ENCODE assay signal across 8 cellular contexts in genomic region chr1:228084325-228084724, GRCh38. TPM values are rescaled to one million over a fixed set of nuclear protein-coding genes. Genes with fewer than 3 reads are reported as not detected.
DNase-seq lines count a peak whose midpoint lies in the region; ATAC-seq and TF ChIP-seq lines count a peak whose summit lies in the region.

No MANE protein-coding gene starts in this region.

- H3K27me3 ChIP-seq in H7 (ENCODE audit: control insufficient read depth, insufficient read depth, low read length), result peaks cover 3% of the 10 kb centered on the region
- H3K27me3 ChIP-seq in ovary, result no peaks in the 10 kb centered on the region

- TF ChIP-seq EP300 in ovary (IDR thresholded peaks at IDR 0.05), result no peak

- no peak for TF ChIP-seq POLR2A in ovary (IDR thresholded peaks at IDR 0.05)

- H3K36me3 ChIP-seq in H7 (replicated peaks; ENCODE audit: control insufficient read depth, insufficient read depth, low read length), result no peaks in the 10 kb centered on the region; the same call in none of the 2 replicates
- peaks cover 44% of the 10 kb centered on the region for H3K36me3 ChIP-seq in SK-N-MC (ENCODE audit: insufficient read depth, low read length)
- no peaks in the 10 kb centered on the region for H3K36me3 ChIP-seq in ovary

- peak overlapping the region; percentile 99 for H3K9ac ChIP-seq in SK-N-MC (ENCODE audit: insufficient read length)

- H3K4me3 ChIP-seq in H7 (ENCODE audit: insufficient read depth, low read depth, low read length) (peak overlapping the region; percentile 100), SK-N-MC (peak overlapping the region; percentile 93), ovary (peak overlapping the region; percentile 99)

- no peaks in the 10 kb centered on the region for H3K9me3 ChIP-seq in SK-N-MC (ENCODE audit: low read depth, low read length)
- H3K9me3 ChIP-seq in ovary, result no peaks in the 10 kb centered on the region

- TF ChIP-seq CTCF in ovary (IDR thresholded peaks at IDR 0.05), result no peak

- H3K27ac ChIP-seq in SK-N-MC, result no peak overlapping the region
- no peak overlapping the region for H3K27ac ChIP-seq in ovary

- DNase-seq in H7 (no peak), SK-N-MC (ENCODE audit: low read depth, low spot score) (no peak), ovary (peak in 1 of 5 donors; percentile 7), COR-L47 (lab: John Stamatoyannopoulos, UW) (no peak), NCI-H226 (no peak)

- WGBS in ovary, 3 donors, result 6 to 9% (median 6%) methylated on average over 3 of the region's 3 CpGs

- ATAC-seq in esophagus mucosa (peak; percentile 20), HG02852 (IDR thresholded peaks at IDR 0.05; ENCODE audit: unreplicated experiment) (no peak), GM18519 (IDR thresholded peaks at IDR 0.05; ENCODE audit: low FRiP score, unreplicated experiment) (no peak)

- H3K4me1 ChIP-seq in ovary (ENCODE audit: insufficient read depth), result peaks cover 37% of the 10 kb centered on the region

- intact Hi-C loops in ovary (cut with DNase I), result no loop called here

RNA-seq across cellular contexts. Expression of gene ARF1, which starts 1.8 kb away (rescaled TPM):
- total RNA-seq in H7 (2014; rRNA removed; shearing (Covaris generic)), result 292 and 326 TPM in 2 replicates
- total RNA-seq in esophagus mucosa, result 273 TPM
- 100 to 1,000 TPM; 209 to 345 (median 285) TPM for total RNA-seq in ovary
- 100 to 1,000 TPM; 179 to 307 TPM for polyA plus RNA-seq in ovary

RNA-seq across cellular contexts. Expression of gene C1orf35, which starts 18.8 kb away (rescaled TPM):
- total RNA-seq in H7 (2014; rRNA removed; shearing (Covaris generic)), result 38.9 and 45.7 TPM in 2 replicates
- total RNA-seq in esophagus mucosa (13.9 TPM), ovary (10 to 100 TPM; 16.0 to 24.7 (median 21.0) TPM)
- polyA plus RNA-seq in ovary, result 10 to 100 TPM in 1 of 2 donors, 1 to 10 TPM in 1; 2.8 to 29.3 TPM

RNA-seq across cellular contexts. Expression of gene MRPL55, which starts 24.8 kb away (rescaled TPM):
- 109 and 172 TPM in 2 replicates for total RNA-seq in H7 (2014; rRNA removed; shearing (Covaris generic))
- 29.0 TPM for total RNA-seq in esophagus mucosa
- 10 to 100 TPM; 36.4 to 98.5 (median 43.3) TPM for total RNA-seq in ovary
- polyA plus RNA-seq in ovary, result 10 to 100 TPM; 14.6 to 87.5 TPM

RNA-seq across cellular contexts. Expression of gene GUK1, which starts 55.8 kb away (rescaled TPM):
- total RNA-seq in H7 (2014; rRNA removed; shearing (Covaris generic)), result 216 and 224 TPM in 2 replicates
- 241 TPM for total RNA-seq in esophagus mucosa
- total RNA-seq in ovary, result 100 to 1,000 TPM; 129 to 256 (median 171) TPM
- polyA plus RNA-seq in ovary, result 100 to 1,000 TPM in 1 of 2 donors, 10 to 100 TPM in 1; 17.7 to 228 TPM
